Comparison of ENCODE assay signal across 16 cellular contexts in genomic region chrX:1546601-1547275, GRCh38. TPM values are rescaled to one million over a fixed set of nuclear protein-coding genes. Genes with fewer than 3 reads are reported as not detected.
DNase-seq lines count a peak whose midpoint lies in the region; ATAC-seq and TF ChIP-seq lines count a peak whose summit lies in the region.
"Had no signal": no experiment of that assay in that cellular context is flagged by ENCODE, and none has a peak within 500 bp of the region (broad histone marks: within the 10 kb centered on the region; RNA-seq: fewer than 3 reads in every experiment).

No MANE protein-coding gene starts in this region.

- no peak overlapping the region for H2AK5ac ChIP-seq in mesenchymal stem cell (ENCODE audit: low read length, severe bottlenecking)

- H4K8ac ChIP-seq in mesenchymal stem cell (ENCODE audit: low read length), result no peak overlapping the region

- no peak overlapping the region for H2BK15ac ChIP-seq in mesenchymal stem cell (ENCODE audit: low read depth, poor library complexity, severe bottlenecking)

- H3K14ac ChIP-seq in mesenchymal stem cell (ENCODE audit: low read length in 2 of 2), result no peak overlapping the region

- H3K27me3 Mint-ChIP-seq in activated naive CD4-positive, alpha-beta T cell treated with anti-CD3 and anti-CD28 coated beads, Interleukin-2, amount 50 U/mL, for 24 hours, result no peaks in the 10 kb centered on the region
- H3K27me3 Mint-ChIP-seq in activated T-helper 2 cell treated with anti-CD3 and anti-CD28 coated beads, Interferon-gamma antibody, Interleukin-2, Interleukin-4, amounts not matched to agents 10 μg/mL and 5 μg/mL and 100 μg/mL, durations not matched to agents 14 hours and 24 hours and 36 hours (ENCODE audit: low read depth), result peaks cover 3% of the 10 kb centered on the region
- H3K27me3 Mint-ChIP-seq in naive B cell, result no peaks in the 10 kb centered on the region
- H3K27me3 Mint-ChIP-seq: brain had no signal

- no peak overlapping the region for H3K18ac ChIP-seq in mesenchymal stem cell (ENCODE audit: low read depth in 1 of 2, low read length in 2 of 2)

- no peak overlapping the region for H2BK5ac ChIP-seq in mesenchymal stem cell (ENCODE audit: low read depth, low read length, poor library complexity, severe bottlenecking)

- H2AFZ ChIP-seq in mesenchymal stem cell (ENCODE audit: low read depth, low read length), result no peak overlapping the region

- H3K4me3 Mint-ChIP-seq in activated naive CD4-positive, alpha-beta T cell treated with anti-CD3 and anti-CD28 coated beads, Interleukin-2, amount 50 U/mL, for 24 hours, result no peak overlapping the region
- no peak overlapping the region for H3K4me3 Mint-ChIP-seq in activated T-helper 2 cell treated with anti-CD3 and anti-CD28 coated beads, Interferon-gamma antibody, Interleukin-2, Interleukin-4, amounts not matched to agents 10 μg/mL and 5 μg/mL and 100 μg/mL, durations not matched to agents 14 hours and 24 hours and 36 hours (ENCODE audit: low read depth)
- H3K4me3 Mint-ChIP-seq in naive B cell, result peak overlapping the region; percentile 25 to 92 (median 88)
- H3K4me3 Mint-ChIP-seq: activated T-cell treated with anti-CD3 and anti-CD28 coated beads, Interleukin-2, amount 50 U/mL, for 72 hours; brain had no signal

- H3K4me1 ChIP-seq in suprapubic skin, result no peaks in the 10 kb centered on the region
- H3K4me1 ChIP-seq in mesenchymal stem cell (ENCODE audit: control insufficient read depth, insufficient read depth, low read depth, low read length), result no peaks in the 10 kb centered on the region
- H3K4me1 ChIP-seq: SJSA1 had no signal

- no peaks in the 10 kb centered on the region for H3K36me3 ChIP-seq in suprapubic skin
- H3K36me3 ChIP-seq in mesenchymal stem cell (ENCODE audit: control insufficient read depth in 1 of 2, insufficient read depth in 2 of 2, low read depth in 1 of 2, low read length in 2 of 2), result no peaks in the 10 kb centered on the region
- H3K36me3 ChIP-seq: SJSA1 had no signal

- intact Hi-C loops in activated T-helper 2 cell treated with anti-CD3 and anti-CD28 coated beads, Interferon-gamma antibody, Interleukin-2, Interleukin-4, amounts not matched to agents 10 μg/mL and 5 μg/mL and 100 μg/mL, durations not matched to agents 14 hours and 24 hours and 36 hours (cut with micrococcal nuclease), result no loop called here

- H3K4me2 ChIP-seq in mesenchymal stem cell (ENCODE audit: low read length, poor library complexity, severe bottlenecking), result no peak overlapping the region

- H2BK120ac ChIP-seq in mesenchymal stem cell (ENCODE audit: low read depth, low read length), result no peak overlapping the region

- peaks cover 32% of the 10 kb centered on the region for H3K4me1 Mint-ChIP-seq in activated naive CD4-positive, alpha-beta T cell treated with anti-CD3 and anti-CD28 coated beads, Interleukin-2, amount 50 U/mL, for 24 hours
- peaks cover 8% of the 10 kb centered on the region for H3K4me1 Mint-ChIP-seq in activated T-helper 2 cell treated with anti-CD3 and anti-CD28 coated beads, Interferon-gamma antibody, Interleukin-2, Interleukin-4, amounts not matched to agents 10 μg/mL and 5 μg/mL and 100 μg/mL, durations not matched to agents 14 hours and 24 hours and 36 hours (ENCODE audit: low read depth)
- peaks cover 37 to 58% (median 48%) of the 10 kb centered on the region in 3 donors for H3K4me1 Mint-ChIP-seq in naive B cell
- H3K4me1 Mint-ChIP-seq: brain had no signal

- H3K9me3 ChIP-seq in suprapubic skin (no peaks in the 10 kb centered on the region), mesenchymal stem cell (ENCODE audit: control insufficient read depth, low read length) (peaks cover 4% of the 10 kb centered on the region)
- H3K9me3 ChIP-seq: SJSA1 had no signal

- no peak for TF ChIP-seq POLR2A in suprapubic skin (IDR thresholded peaks at IDR 0.05)

- peak overlapping the region; percentile 82 for H3K27ac Mint-ChIP-seq in activated naive CD4-positive, alpha-beta T cell treated with anti-CD3 and anti-CD28 coated beads, Interleukin-2, amount 50 U/mL, for 24 hours
- H3K27ac Mint-ChIP-seq in activated T-helper 2 cell treated with anti-CD3 and anti-CD28 coated beads, Interferon-gamma antibody, Interleukin-2, Interleukin-4, amounts not matched to agents 10 μg/mL and 5 μg/mL and 100 μg/mL, durations not matched to agents 14 hours and 24 hours and 36 hours, result no peak overlapping the region
- H3K27ac Mint-ChIP-seq in naive B cell, result peak overlapping the region; percentile 62 to 100 (median 98)
- H3K27ac Mint-ChIP-seq: brain had no signal

- H3K9me3 Mint-ChIP-seq in activated naive CD4-positive, alpha-beta T cell treated with anti-CD3 and anti-CD28 coated beads, Interleukin-2, amount 50 U/mL, for 24 hours, result peaks cover 9% of the 10 kb centered on the region
- H3K9me3 Mint-ChIP-seq in activated T-helper 2 cell treated with anti-CD3 and anti-CD28 coated beads, Interferon-gamma antibody, Interleukin-2, Interleukin-4, amounts not matched to agents 10 μg/mL and 5 μg/mL and 100 μg/mL, durations not matched to agents 14 hours and 24 hours and 36 hours, result peaks cover 14% of the 10 kb centered on the region
- H3K9me3 Mint-ChIP-seq in naive B cell, result peaks cover 0 to 24% (median 8%) of the 10 kb centered on the region in 7 donors

- H3K27me3 ChIP-seq in suprapubic skin, result no peaks in the 10 kb centered on the region
- H3K27me3 ChIP-seq in mesenchymal stem cell (ENCODE audit: control insufficient read depth in 1 of 2, insufficient read depth in 1 of 2, low read length in 2 of 2), result no peaks in the 10 kb centered on the region
- H3K27me3 ChIP-seq: SJSA1 had no signal

- no peak overlapping the region for H2BK12ac ChIP-seq in mesenchymal stem cell (ENCODE audit: low read length in 2 of 2)

- no peak for TF ChIP-seq EP300 in suprapubic skin (IDR thresholded peaks at IDR 0.05)

- H3K23ac ChIP-seq in mesenchymal stem cell (ENCODE audit: low read length in 2 of 2), result no peak overlapping the region

- H3K9ac ChIP-seq in mesenchymal stem cell (ENCODE audit: low read length), result no peak overlapping the region

- H3K4me3 ChIP-seq in suprapubic skin (no peak overlapping the region), mesenchymal stem cell (ENCODE audit: insufficient read depth in 1 of 2, low read depth in 1 of 2, low read length in 2 of 2) (no peak overlapping the region)
- H3K4me3 ChIP-seq: SJSA1 had no signal

- H3K27ac ChIP-seq in suprapubic skin (no peak overlapping the region), mesenchymal stem cell (ENCODE audit: low read length, poor library complexity, severe bottlenecking) (no peak overlapping the region)
- H3K27ac ChIP-seq: SJSA1 had no signal

- ATAC-seq in naive B cell (ENCODE audit: low read depth in 2 of 2) (peak; percentile 65 to 73), HG02870 (IDR thresholded peaks at IDR 0.05; ENCODE audit: unreplicated experiment) (no peak)
- ATAC-seq: activated T-cell treated with anti-CD3 and anti-CD28 coated beads, Interleukin-2, amount 50 U/mL, for 72 hours; left colon had no signal

- WGBS in suprapubic skin, result 73% methylated on average over 8 of the region's 20 CpGs
- WGBS in mesenchymal stem cell, result 69% methylated on average over 20 of the region's 20 CpGs

- H3K36me3 Mint-ChIP-seq in activated naive CD4-positive, alpha-beta T cell treated with anti-CD3 and anti-CD28 coated beads, Interleukin-2, amount 50 U/mL, for 24 hours, result peaks cover 6% of the 10 kb centered on the region
- H3K36me3 Mint-ChIP-seq in activated T-helper 2 cell treated with anti-CD3 and anti-CD28 coated beads, Interferon-gamma antibody, Interleukin-2, Interleukin-4, amounts not matched to agents 10 μg/mL and 5 μg/mL and 100 μg/mL, durations not matched to agents 14 hours and 24 hours and 36 hours (ENCODE audit: low read depth), result peaks cover 12% of the 10 kb centered on the region
- peaks cover 4 to 14% of the 10 kb centered on the region in 2 donors for H3K36me3 Mint-ChIP-seq in naive B cell
- H3K36me3 Mint-ChIP-seq: brain had no signal

- H3K79me1 ChIP-seq in mesenchymal stem cell (replicated peaks; ENCODE audit: low read length, poor library complexity, severe bottlenecking), result no peaks in the 10 kb centered on the region

- no peak for TF ChIP-seq CTCF in suprapubic skin (IDR thresholded peaks at IDR 0.05)

- H3K4ac ChIP-seq in mesenchymal stem cell (ENCODE audit: low read depth in 1 of 2, low read length in 2 of 2), result no peak overlapping the region

- H4K91ac ChIP-seq in mesenchymal stem cell (ENCODE audit: low read length), result no peak overlapping the region

- DNase-seq in activated naive CD4-positive, alpha-beta T cell treated with anti-CD3 and anti-CD28 coated beads, Interleukin-2, amount 50 U/mL, for 16 hours, result no peak
- peak; percentile 6 for DNase-seq in activated T-helper 2 cell treated with anti-CD3 and anti-CD28 coated beads, Interferon-gamma antibody, Interleukin-2, Interleukin-4, amounts not matched to agents 10 μg/mL and 5 μg/mL and 100 μg/mL, durations not matched to agents 14 hours and 24 hours and 36 hours (ENCODE audit: low spot score)
- DNase-seq in naive B cell (peak; percentile 36), suprapubic skin (ENCODE audit: low spot score in 2 of 2) (peak; percentile 48 to 64), mesenchymal stem cell (no peak), glomerular visceral epithelial cell (ENCODE audit: extremely low spot score) (no peak)
- DNase-seq: ACHN; activated T-cell treated with anti-CD3 and anti-CD28 coated beads, Interleukin-2, amount 50 U/mL, for 72 hours; DMS153; left colon; NCI-H2081; NK-92 treated with Interleukin-12 subunit alpha and Interleukin-12 subunit beta, amount 100 ng/mL, for 24 hours had no signal

RNA-seq across cellular contexts. Expression of gene P2RY8, which starts 9.8 kb away (rescaled TPM):
- 33.1 and 34.5 TPM in 2 replicates for total RNA-seq in activated T-helper 2 cell treated with anti-CD3 and anti-CD28 coated beads, Interferon-gamma antibody, Interleukin-2, Interleukin-4, amounts not matched to agents 10 μg/mL and 5 μg/mL and 100 μg/mL, durations not matched to agents 14 hours and 24 hours and 36 hours
- 100 to 1,000 TPM; 227 to 320 (median 275) TPM for polyA plus RNA-seq in naive B cell (ENCODE audit: low read depth in 6 of 6)
- under 1 TPM in 1 of 4 donors, not detected in 3; 0.25 TPM for total RNA-seq in suprapubic skin
- not detected for polyA plus RNA-seq in mesenchymal stem cell (2013, experiment 1 of 2)
- not detected for polyA plus RNA-seq in mesenchymal stem cell (2013, experiment 2 of 2)
- total RNA-seq: SJSA1 had no signal

RNA-seq across cellular contexts. Expression of gene AKAP17A, which starts 44.7 kb away (rescaled TPM):
- 67.4 and 67.6 TPM in 2 replicates for total RNA-seq in activated T-helper 2 cell treated with anti-CD3 and anti-CD28 coated beads, Interferon-gamma antibody, Interleukin-2, Interleukin-4, amounts not matched to agents 10 μg/mL and 5 μg/mL and 100 μg/mL, durations not matched to agents 14 hours and 24 hours and 36 hours
- 10 to 100 TPM; 14.2 to 69.9 (median 21.2) TPM for polyA plus RNA-seq in naive B cell (ENCODE audit: low read depth in 6 of 6)
- total RNA-seq in suprapubic skin, result 10 to 100 TPM; 31.4 to 86.7 (median 37.9) TPM
- 24.2 TPM for polyA plus RNA-seq in mesenchymal stem cell (2013, experiment 1 of 2)
- polyA plus RNA-seq in mesenchymal stem cell (2013, experiment 2 of 2), result 23.7 TPM

Comparison
In these comparisons a context has a peak if more than half of its experiments do, and no peak if none do; other contexts are left out.
1. H3K4me3 Mint-ChIP-seq: peak in naive B cell (8 of 8); none in activated naive CD4-positive, alpha-beta T cell treated with anti-CD3 and anti-CD28 coated beads, Interleukin-2, amount 50 U/mL, for 24 hours (single experiment) and activated T-helper 2 cell treated with anti-CD3 and anti-CD28 coated beads, Interferon-gamma antibody, Interleukin-2, Interleukin-4, amounts not matched to agents 10 μg/mL and 5 μg/mL and 100 μg/mL, durations not matched to agents 14 hours and 24 hours and 36 hours (single experiment).
2. DNase-seq: peak in activated T-helper 2 cell treated with anti-CD3 and anti-CD28 coated beads, Interferon-gamma antibody, Interleukin-2, Interleukin-4, amounts not matched to agents 10 μg/mL and 5 μg/mL and 100 μg/mL, durations not matched to agents 14 hours and 24 hours and 36 hours (single experiment), naive B cell (single experiment) and suprapubic skin (2 of 2); none in activated naive CD4-positive, alpha-beta T cell treated with anti-CD3 and anti-CD28 coated beads, Interleukin-2, amount 50 U/mL, for 16 hours (single experiment), mesenchymal stem cell (single experiment) and glomerular visceral epithelial cell (single experiment).
3. RNA of gene P2RY8, which starts 9.8 kb away (total RNA-seq): 33.1 to 34.5 TPM in activated T-helper 2 cell treated with anti-CD3 and anti-CD28 coated beads, Interferon-gamma antibody, Interleukin-2, Interleukin-4, amounts not matched to agents 10 μg/mL and 5 μg/mL and 100 μg/mL, durations not matched to agents 14 hours and 24 hours and 36 hours; 0.25 TPM in suprapubic skin; every median in the first group is over 10 times any median in the second.